ENCODE assay signal across 10 cellular contexts in genomic region chr4:139808381-139809206, GRCh38.
DNase-seq lines count a peak whose midpoint lies in the region; ATAC-seq and TF ChIP-seq lines count a peak whose summit lies in the region.
"Had no signal": no experiment of that assay in that cellular context is flagged by ENCODE, and none has a peak within 500 bp of the region (broad histone marks: within the 10 kb centered on the region; RNA-seq: fewer than 3 reads in every experiment).

No MANE protein-coding gene starts in this region.

- H4K8ac ChIP-seq in trophoblast cell (ENCODE audit: low read depth, low read length): no peak overlapping the region

- no peak overlapping the region for H3K9ac ChIP-seq in trophoblast cell (ENCODE audit: low read length)

- no peak overlapping the region for H3K4me2 ChIP-seq in trophoblast cell (ENCODE audit: low read length)

- H3K27ac ChIP-seq in trophoblast cell (ENCODE audit: low read depth, low read length) (peak overlapping the region; percentile 48), substantia nigra (ENCODE audit: low read depth, low read length, poor library complexity, severe bottlenecking) (no peak overlapping the region)

- DNase-seq in HAP-1 (ENCODE audit: low spot score in 2 of 2) (peak; percentile 71 to 98), NCI-H2227 (lab: John Stamatoyannopoulos, UW; ENCODE audit: unreplicated experiment) (peak; percentile 51), fibroblast of villous mesenchyme (ENCODE audit: low read depth) (peak; percentile 27), trophoblast cell (no peak), AG08396 (ENCODE audit: low spot score) (no peak), substantia nigra (lab: John Stamatoyannopoulos, UW) (no peak)
- DNase-seq in activated T-cell treated with anti-CD3 and anti-CD28 coated beads, Interleukin-2, amount 50 U/mL, for 48 hours: no peak
- DNase-seq: activated CD4-positive, alpha-beta memory T cell treated with anti-CD3 and anti-CD28 coated beads, Interleukin-2, amount 10 ng/mL, durations not matched to agents 7 days and 5 days; NK-92 treated with Interleukin-12 subunit alpha and Interleukin-12 subunit beta, amount 100 ng/mL, for 24 hours had no signal

- H2AK5ac ChIP-seq in trophoblast cell (ENCODE audit: low read length): no peak overlapping the region

- H4K91ac ChIP-seq in trophoblast cell (ENCODE audit: low read depth, low read length): peak overlapping the region; percentile 45

- no peak for TF ChIP-seq CTCF in fibroblast of villous mesenchyme (IDR thresholded peaks at IDR 0.05; ENCODE audit: insufficient read depth, low read depth, low read length)

- H3K14ac ChIP-seq in trophoblast cell (ENCODE audit: low read length): no peak overlapping the region

- no peak overlapping the region for H2AFZ ChIP-seq in trophoblast cell (ENCODE audit: insufficient read depth, low read length, poor library complexity)

- H3K4me1 ChIP-seq in HAP-1 (peaks cover 21% of the 10 kb centered on the region), trophoblast cell (ENCODE audit: control insufficient read depth in 1 of 2, insufficient read depth in 2 of 2, low read length in 2 of 2) (peaks cover 6 to 8% of the 10 kb centered on the region in 2 experiments)

- H2BK5ac ChIP-seq in trophoblast cell (ENCODE audit: low read depth, low read length, poor library complexity): no peak overlapping the region

- H3K4ac ChIP-seq in trophoblast cell (ENCODE audit: low read depth, low read length): no peak overlapping the region

- H3K36me3 ChIP-seq in HAP-1 (replicated peaks) (no peaks in the 10 kb centered on the region), trophoblast cell (ENCODE audit: control insufficient read depth in 1 of 2, insufficient read depth in 2 of 2, low read length in 2 of 2) (peaks cover 0 to 2% of the 10 kb centered on the region in 2 experiments)

- H3K27me3 ChIP-seq in HAP-1 (ENCODE audit: low read depth): no peaks in the 10 kb centered on the region
- H3K27me3 ChIP-seq in trophoblast cell (ENCODE audit: insufficient read depth, low read length): no peaks in the 10 kb centered on the region

- H3K9me3 ChIP-seq in HAP-1: peaks cover 4% of the 10 kb centered on the region; the same call in 1 of the 2 replicates
- no peaks in the 10 kb centered on the region for H3K9me3 ChIP-seq in trophoblast cell (ENCODE audit: insufficient read depth, low read depth, low read length)

- no peak overlapping the region for H3K4me3 ChIP-seq in HAP-1
- no peak overlapping the region for H3K4me3 ChIP-seq in fibroblast of villous mesenchyme (ENCODE audit: low read depth, low read length)
- no peak overlapping the region for H3K4me3 ChIP-seq in trophoblast cell (ENCODE audit: low read depth, low read length)

- in situ Hi-C loops in HAP-1 (cut with MboI; ENCODE audit: low sequenced_read_pairs): no loop called here

- no CpG with 5 or more reads among the region's 7 CpGs for WGBS in trophoblast cell (ENCODE audit: extremely low coverage, insufficient coverage, insufficient read length)

- no peak overlapping the region for H3K23ac ChIP-seq in trophoblast cell (ENCODE audit: low read length)

- peak overlapping the region; percentile 37 for H2BK12ac ChIP-seq in trophoblast cell (ENCODE audit: low read length)

- H3K79me1 ChIP-seq in trophoblast cell (ENCODE audit: low read length): peaks cover 5% of the 10 kb centered on the region

- H3K79me2 ChIP-seq in trophoblast cell (ENCODE audit: control insufficient read depth, insufficient read depth, low read length, poor library complexity): no peaks in the 10 kb centered on the region

- H3K18ac ChIP-seq in trophoblast cell (ENCODE audit: low read length): peak overlapping the region; percentile 48

- H2BK120ac ChIP-seq in trophoblast cell (ENCODE audit: insufficient read depth, low read length, poor library complexity): no peak overlapping the region

- no peak overlapping the region for H4K12ac ChIP-seq in trophoblast cell (ENCODE audit: low read depth, low read length)

- ATAC-seq in GM21717 (IDR thresholded peaks at IDR 0.05; ENCODE audit: unreplicated experiment): no peak

Comparison
In these comparisons a context has a peak if more than half of its experiments do, and no peak if none do; other contexts are left out.
1. DNase-seq: peak in HAP-1 (2 of 2), NCI-H2227 (single experiment) and fibroblast of villous mesenchyme (single experiment); none in trophoblast cell (0 of 2), activated T-cell treated with anti-CD3 and anti-CD28 coated beads, Interleukin-2, amount 50 U/mL, for 48 hours (0 of 2), AG08396 (single experiment) and substantia nigra (0 of 49).